ENCODE assay signal across 9 cellular contexts in genomic region chr7:11193131-11193867, GRCh38.
DNase-seq lines count a peak whose midpoint lies in the region; ATAC-seq and TF ChIP-seq lines count a peak whose summit lies in the region.
"Had no signal": no experiment of that assay in that cellular context is flagged by ENCODE, and none has a peak within 500 bp of the region (broad histone marks: within the 10 kb centered on the region; RNA-seq: fewer than 3 reads in every experiment).

No MANE protein-coding gene starts in this region.

- intact Hi-C loops in CD8-positive, alpha-beta T cell (cut with DNase I, micrococcal nuclease): no loop called here

- H3K27me3 Mint-ChIP-seq in neural crest cell (ENCODE audit: low read depth): no peaks in the 10 kb centered on the region
- peaks cover 5% of the 10 kb centered on the region for H3K27me3 Mint-ChIP-seq in CD8-positive, alpha-beta T cell (ENCODE audit: low read depth)
- H3K27me3 Mint-ChIP-seq in CD8-positive, alpha-beta memory T cell: peaks cover 0 to 6% of the 10 kb centered on the region in 2 donors

- H3K9me3 Mint-ChIP-seq in neural crest cell: no peaks in the 10 kb centered on the region
- no peaks in the 10 kb centered on the region for H3K9me3 Mint-ChIP-seq in CD8-positive, alpha-beta T cell
- H3K9me3 Mint-ChIP-seq in CD8-positive, alpha-beta memory T cell: no peaks in the 10 kb centered on the region

- H3K4me1 Mint-ChIP-seq in neural crest cell: peaks cover 21% of the 10 kb centered on the region
- H3K4me1 Mint-ChIP-seq in CD8-positive, alpha-beta T cell (ENCODE audit: low read depth): no peaks in the 10 kb centered on the region
- H3K4me1 Mint-ChIP-seq in CD8-positive, alpha-beta memory T cell: no peaks in the 10 kb centered on the region

- ATAC-seq in GM21717 (IDR thresholded peaks at IDR 0.05; ENCODE audit: unreplicated experiment) (no peak), GM21360 (IDR thresholded peaks at IDR 0.05; ENCODE audit: unreplicated experiment) (no peak)
- ATAC-seq in CD8-positive, alpha-beta T cell: no peak

- no peaks in the 10 kb centered on the region for H3K36me3 Mint-ChIP-seq in neural crest cell (ENCODE audit: low read depth)
- H3K36me3 Mint-ChIP-seq in CD8-positive, alpha-beta T cell: no peaks in the 10 kb centered on the region
- peaks cover 0 to 3% (median 0%) of the 10 kb centered on the region in 3 donors for H3K36me3 Mint-ChIP-seq in CD8-positive, alpha-beta memory T cell

- DNase-seq in DMS 273 treated with DMSO at 0.1 percent for 48 hours (lab: John Stamatoyannopoulos, UW) (peak; percentile 79), NCI-H2196 treated with DMSO at 0.1 percent for 48 hours (lab: John Stamatoyannopoulos, UW; ENCODE audit: unreplicated experiment) (peak; percentile 61), neural crest cell (ENCODE audit: low read depth, low spot score) (no peak)
- DNase-seq in CD8-positive, alpha-beta T cell: no peak
- DNase-seq in CD8-positive, alpha-beta memory T cell: no peak

- no peaks in the 10 kb centered on the region for H3K4me1 ChIP-seq in esophagus (ENCODE audit: control insufficient read depth in 2 of 2, insufficient read depth in 2 of 2, low read length in 1 of 2)
- H3K4me1 ChIP-seq in CD8-positive, alpha-beta T cell (ENCODE audit: insufficient read depth, low read length): no peaks in the 10 kb centered on the region
- no peaks in the 10 kb centered on the region for H3K4me1 ChIP-seq in CD8-positive, alpha-beta memory T cell (ENCODE audit: insufficient read depth, low read length)

- no peak for TF ChIP-seq CTCF in neural crest cell (conservative IDR thresholded peaks at IDR 0.05)
- no peak for TF ChIP-seq CTCF in CD8-positive, alpha-beta T cell (IDR thresholded peaks at IDR 0.05)

- H3K4me3 ChIP-seq in esophagus (ENCODE audit: low read depth in 1 of 2, low read length in 2 of 2): peak overlapping the region; percentile 6 to 27
- H3K4me3 ChIP-seq in CD8-positive, alpha-beta T cell (ENCODE audit: low read depth, low read length): no peak overlapping the region
- H3K4me3 ChIP-seq in CD8-positive, alpha-beta memory T cell (ENCODE audit: low read length): no peak overlapping the region

- H3K27ac Mint-ChIP-seq in neural crest cell (ENCODE audit: unreplicated experiment): no peak overlapping the region
- no peak overlapping the region for H3K27ac Mint-ChIP-seq in CD8-positive, alpha-beta T cell
- no peak overlapping the region for H3K27ac Mint-ChIP-seq in CD8-positive, alpha-beta memory T cell

- no peak overlapping the region for H3K27ac ChIP-seq in esophagus (ENCODE audit: low read depth in 2 of 2, low read length in 1 of 2)
- no peak overlapping the region for H3K27ac ChIP-seq in CD8-positive, alpha-beta T cell (ENCODE audit: low read depth, low read length)
- no peak overlapping the region for H3K27ac ChIP-seq in CD8-positive, alpha-beta memory T cell (ENCODE audit: low read depth, low read length)
- H3K27ac ChIP-seq: neutrophil had no signal

- POLR2A ChIA-PET in CD8-positive, alpha-beta T cell (lab: Charles Lee): no interaction called here
- POLR2A ChIA-PET in CD8-positive, alpha-beta memory T cell (lab: Charles Lee): no interaction called here

- WGBS in esophagus, 2 donors: 17 to 29% methylated on average over 17 of the region's 17 CpGs

- no peaks in the 10 kb centered on the region for H3K36me3 ChIP-seq in esophagus (ENCODE audit: control insufficient read depth in 2 of 2, insufficient read depth in 2 of 2, low read length in 1 of 2)
- no peaks in the 10 kb centered on the region for H3K36me3 ChIP-seq in CD8-positive, alpha-beta T cell (ENCODE audit: insufficient read depth, low read length)
- H3K36me3 ChIP-seq in CD8-positive, alpha-beta memory T cell (ENCODE audit: insufficient read depth, low read length): no peaks in the 10 kb centered on the region
- H3K36me3 ChIP-seq: neutrophil had no signal

- H3K9me3 ChIP-seq in esophagus (ENCODE audit: control insufficient read depth in 2 of 2, insufficient read depth in 1 of 2, low read depth in 1 of 2, low read length in 1 of 2): no peaks in the 10 kb centered on the region
- no peaks in the 10 kb centered on the region for H3K9me3 ChIP-seq in CD8-positive, alpha-beta T cell (ENCODE audit: low read length)
- no peaks in the 10 kb centered on the region for H3K9me3 ChIP-seq in CD8-positive, alpha-beta memory T cell (ENCODE audit: low read length)
- H3K9me3 ChIP-seq: neutrophil had no signal

- CTCF ChIA-PET in CD8-positive, alpha-beta T cell (lab: Charles Lee): interaction anchor here (0.7 to 1.3 kb wide), 3 partner anchors 12 to 166 kb away, joined by 3 to 5 read pairs (median 3); no protein-coding TSS in a partner anchor
- CTCF ChIA-PET in CD8-positive, alpha-beta memory T cell (lab: Charles Lee): interaction anchor here (1.9 kb wide), 1 partner anchor 19 kb away, joined by 4 read pairs; no protein-coding TSS in a partner anchor

- peak overlapping the region; percentile 74 for H3K4me3 Mint-ChIP-seq in neural crest cell
- no peak overlapping the region for H3K4me3 Mint-ChIP-seq in CD8-positive, alpha-beta T cell
- H3K4me3 Mint-ChIP-seq in CD8-positive, alpha-beta memory T cell: no peak overlapping the region

- no peaks in the 10 kb centered on the region for H3K27me3 ChIP-seq in esophagus (ENCODE audit: control insufficient read depth in 1 of 2, insufficient read depth in 2 of 2, low read length in 2 of 2)
- no peaks in the 10 kb centered on the region for H3K27me3 ChIP-seq in CD8-positive, alpha-beta T cell (ENCODE audit: insufficient read depth, low read length)
- H3K27me3 ChIP-seq in CD8-positive, alpha-beta memory T cell (ENCODE audit: insufficient read depth, low read length, poor library complexity, severe bottlenecking): no peaks in the 10 kb centered on the region

Comparison
In these comparisons a context has a peak if more than half of its experiments do, and no peak if none do; other contexts are left out.
1. DNase-seq: peak in DMS 273 treated with DMSO at 0.1 percent for 48 hours (single experiment) and NCI-H2196 treated with DMSO at 0.1 percent for 48 hours (single experiment); none in neural crest cell (single experiment), CD8-positive, alpha-beta T cell (0 of 7) and CD8-positive, alpha-beta memory T cell (0 of 5).
2. H3K4me3 ChIP-seq: peak in esophagus (2 of 2); none in CD8-positive, alpha-beta T cell (single experiment) and CD8-positive, alpha-beta memory T cell (single experiment).